29 cellular contexts compared by ENCODE assay signal in the genomic region with DNA sequence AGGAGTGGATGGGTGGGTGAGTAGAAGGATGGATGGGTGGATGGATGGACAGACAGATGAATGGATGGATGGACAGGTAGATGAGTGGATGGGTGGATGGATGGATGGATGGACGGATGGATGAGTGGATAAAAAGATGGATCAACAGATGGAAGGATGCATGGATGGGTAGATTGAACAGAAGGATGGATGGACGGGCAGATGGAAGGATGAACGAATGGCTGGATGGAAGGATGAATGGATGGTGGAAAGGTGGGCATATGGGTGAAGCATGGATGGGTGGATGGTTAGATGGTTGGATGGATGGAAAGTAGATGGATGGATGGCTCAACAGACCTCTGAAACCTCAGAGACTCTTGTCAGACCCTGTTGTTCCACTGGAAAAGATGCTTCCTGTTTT. TPM values are rescaled to one million over a fixed set of nuclear protein-coding genes. Genes with fewer than 3 reads are reported as not detected.
"Had no signal": no experiment of that assay in that cellular context is flagged by ENCODE, and none has a peak within 500 bp of the region (broad histone marks: within the 10 kb centered on the region; RNA-seq: fewer than 3 reads in every experiment).

No MANE protein-coding gene starts in this region.

- H3K4me1 Mint-ChIP-seq: activated CD4-positive, alpha-beta memory T cell treated with anti-CD3 and anti-CD28 coated beads, Interleukin-2, amount 10 ng/mL, durations not matched to agents 7 days and 5 days; activated CD4-positive, alpha-beta T cell treated with anti-CD3 and anti-CD28 coated beads for 36 hours; activated CD4-positive, alpha-beta T cell treated with anti-CD3 and anti-CD28 coated beads, Interleukin-2, amount 10 ng/mL, durations not matched to agents 24 days and 14 days; activated CD8-positive, alpha-beta memory T cell treated with anti-CD3 and anti-CD28 coated beads, Interleukin-2, amount 10 ng/mL, durations not matched to agents 7 days and 5 days; activated naive CD4-positive, alpha-beta T cell treated with anti-CD3 and anti-CD28 coated beads, Interleukin-2, amount 10 ng/mL, durations not matched to agents 7 days and 5 days; endodermal cell had no signal

- H3K4me3 Mint-ChIP-seq: activated CD4-positive, alpha-beta memory T cell treated with anti-CD3 and anti-CD28 coated beads, Interleukin-2, amount 10 ng/mL, durations not matched to agents 7 days and 5 days; activated CD4-positive, alpha-beta T cell treated with anti-CD3 and anti-CD28 coated beads for 36 hours; activated CD4-positive, alpha-beta T cell treated with anti-CD3 and anti-CD28 coated beads, Interleukin-2, amount 10 ng/mL, durations not matched to agents 24 days and 14 days; activated CD8-positive, alpha-beta memory T cell treated with anti-CD3 and anti-CD28 coated beads, Interleukin-2, amount 10 ng/mL, durations not matched to agents 7 days and 5 days; activated naive CD4-positive, alpha-beta T cell treated with anti-CD3 and anti-CD28 coated beads, Interleukin-2, amount 10 ng/mL, durations not matched to agents 7 days and 5 days; activated naive CD8-positive, alpha-beta T cell treated with anti-CD3 and anti-CD28 coated beads, Interleukin-2, amount 10 ng/mL, durations not matched to agents 7 days and 5 days; brain; central memory CD8-positive, alpha-beta T cell; endodermal cell had no signal

- H3K27ac Mint-ChIP-seq: activated CD4-positive, alpha-beta memory T cell treated with anti-CD3 and anti-CD28 coated beads, Interleukin-2, amount 10 ng/mL, durations not matched to agents 7 days and 5 days; activated CD4-positive, alpha-beta T cell treated with anti-CD3 and anti-CD28 coated beads for 36 hours; activated CD4-positive, alpha-beta T cell treated with anti-CD3 and anti-CD28 coated beads, Interleukin-2, amount 10 ng/mL, durations not matched to agents 24 days and 14 days; activated CD8-positive, alpha-beta memory T cell treated with anti-CD3 and anti-CD28 coated beads, Interleukin-2, amount 10 ng/mL, durations not matched to agents 7 days and 5 days; activated naive CD4-positive, alpha-beta T cell treated with anti-CD3 and anti-CD28 coated beads, Interleukin-2, amount 10 ng/mL, durations not matched to agents 7 days and 5 days; activated naive CD4-positive, alpha-beta T cell treated with anti-CD3 and anti-CD28 coated beads, Interleukin-2, amount 50 U/mL, for 72 hours; brain; endodermal cell had no signal

- H3K4me3 ChIP-seq: ascending aorta, breast epithelium, colonic mucosa, esophagus muscularis mucosa, gastrocnemius medialis, heart right ventricle had no signal

- H3K9me3 Mint-ChIP-seq: activated CD4-positive, alpha-beta memory T cell treated with anti-CD3 and anti-CD28 coated beads, Interleukin-2, amount 10 ng/mL, durations not matched to agents 7 days and 5 days; activated CD4-positive, alpha-beta T cell treated with anti-CD3 and anti-CD28 coated beads, Interleukin-2, amount 10 ng/mL, durations not matched to agents 24 days and 14 days; activated naive CD4-positive, alpha-beta T cell treated with anti-CD3 and anti-CD28 coated beads, Interleukin-2, amount 10 ng/mL, durations not matched to agents 7 days and 5 days; activated naive CD4-positive, alpha-beta T cell treated with anti-CD3 and anti-CD28 coated beads, Interleukin-2, amount 50 U/mL, for 72 hours; activated naive CD8-positive, alpha-beta T cell treated with anti-CD3 and anti-CD28 coated beads, Interleukin-2, amount 10 ng/mL, durations not matched to agents 7 days and 5 days; central memory CD8-positive, alpha-beta T cell; endodermal cell had no signal

- H3K27me3 ChIP-seq: ascending aorta, breast epithelium, colonic mucosa, foreskin keratinocyte had no signal

- H3K36me3 ChIP-seq: ascending aorta, breast epithelium, colonic mucosa, esophagus muscularis mucosa, gastrocnemius medialis, heart right ventricle had no signal

- H3K9me3 ChIP-seq: ascending aorta, breast epithelium, colonic mucosa, esophagus muscularis mucosa, gastrocnemius medialis, heart right ventricle had no signal

- H3K27ac ChIP-seq: ascending aorta, colonic mucosa, esophagus muscularis mucosa, foreskin keratinocyte, gastrocnemius medialis had no signal

- H3K36me3 Mint-ChIP-seq: activated CD8-positive, alpha-beta memory T cell treated with anti-CD3 and anti-CD28 coated beads, Interleukin-2, amount 10 ng/mL, durations not matched to agents 7 days and 5 days; activated naive CD4-positive, alpha-beta T cell treated with anti-CD3 and anti-CD28 coated beads, Interleukin-2, amount 10 ng/mL, durations not matched to agents 7 days and 5 days; activated naive CD4-positive, alpha-beta T cell treated with anti-CD3 and anti-CD28 coated beads, Interleukin-2, amount 50 U/mL, for 72 hours; activated naive CD8-positive, alpha-beta T cell treated with anti-CD3 and anti-CD28 coated beads, Interleukin-2, amount 10 ng/mL, durations not matched to agents 7 days and 5 days; brain had no signal

- DNase-seq: activated CD4-positive, alpha-beta memory T cell treated with anti-CD3 and anti-CD28 coated beads, Interleukin-2, amount 10 ng/mL, durations not matched to agents 7 days and 5 days; activated CD4-positive, alpha-beta T cell treated with anti-CD3 and anti-CD28 coated beads for 36 hours; activated CD4-positive, alpha-beta T cell treated with anti-CD3 and anti-CD28 coated beads, Interleukin-2, amount 10 ng/mL, durations not matched to agents 24 days and 14 days; activated CD4-positive, CD25-positive, alpha-beta regulatory T cell; activated CD4-positive, CD25-positive, alpha-beta regulatory T cell treated with anti-CD3 and anti-CD28 coated beads, Interleukin-2, amount 50 U/mL, for 72 hours; activated CD8-positive, alpha-beta memory T cell treated with anti-CD3 and anti-CD28 coated beads, Interleukin-2, amount 10 ng/mL, durations not matched to agents 7 days and 5 days; activated CD8-positive, alpha-beta memory T cell treated with anti-CD3 and anti-CD28 coated beads, Interleukin-2, amount 50 U/mL, for 4 hours; activated gamma-delta T cell; activated naive CD4-positive, alpha-beta T cell; activated naive CD4-positive, alpha-beta T cell treated with anti-CD3 and anti-CD28 coated beads, Interleukin-2, amount 10 ng/mL, durations not matched to agents 7 days and 5 days; activated T-cell treated with anti-CD3 and anti-CD28 coated beads, Interleukin-2, amount 50 U/mL, for 48 hours; colonic mucosa; effector CD8-positive, alpha-beta T cell; erythroblast; foreskin keratinocyte; gastrocnemius medialis; T-helper 2 cell had no signal

- H3K4me1 ChIP-seq: ascending aorta, breast epithelium, colonic mucosa, foreskin keratinocyte, gastrocnemius medialis had no signal

- ATAC-seq: activated CD4-positive, alpha-beta T cell treated with anti-CD3 and anti-CD28 coated beads for 36 hours; activated CD8-positive, alpha-beta memory T cell treated with anti-CD3 and anti-CD28 coated beads, Interleukin-2, amount 10 ng/mL, durations not matched to agents 7 days and 5 days; activated naive CD4-positive, alpha-beta T cell treated with anti-CD3 and anti-CD28 coated beads, Interleukin-2, amount 50 U/mL, for 72 hours; foreskin keratinocyte; gastrocnemius medialis had no signal

- H3K27me3 Mint-ChIP-seq: activated CD4-positive, alpha-beta memory T cell treated with anti-CD3 and anti-CD28 coated beads, Interleukin-2, amount 10 ng/mL, durations not matched to agents 7 days and 5 days; activated CD8-positive, alpha-beta memory T cell treated with anti-CD3 and anti-CD28 coated beads, Interleukin-2, amount 10 ng/mL, durations not matched to agents 7 days and 5 days; activated naive CD8-positive, alpha-beta T cell treated with anti-CD3 and anti-CD28 coated beads, Interleukin-2, amount 10 ng/mL, durations not matched to agents 7 days and 5 days; central memory CD8-positive, alpha-beta T cell had no signal

RNA-seq across cellular contexts. Expression of gene SCGB3A1, which starts 48.0 kb away (rescaled TPM):
- total RNA-seq: activated CD4-positive, alpha-beta memory T cell treated with anti-CD3 and anti-CD28 coated beads, Interleukin-2, amount 10 ng/mL, durations not matched to agents 7 days and 5 days; activated CD4-positive, alpha-beta T cell treated with anti-CD3 and anti-CD28 coated beads for 36 hours; activated CD4-positive, alpha-beta T cell treated with anti-CD3 and anti-CD28 coated beads, Interleukin-2, amount 10 ng/mL, durations not matched to agents 24 days and 14 days; activated CD8-positive, alpha-beta memory T cell treated with anti-CD3 and anti-CD28 coated beads, Interleukin-2, amount 10 ng/mL, durations not matched to agents 7 days and 5 days; activated naive CD4-positive, alpha-beta T cell treated with anti-CD3 and anti-CD28 coated beads, Interleukin-2, amount 50 U/mL, for 72 hours; ascending aorta; cardiac septum; foreskin keratinocyte; gastrocnemius medialis; glomerular endothelial cell; T-helper 1 cell treated with Interleukin-12 subunit alpha and Interleukin-12 subunit beta and Interleukin-4 antibody, amounts not matched to agents 30 ng/mL and 1 ng/mL, for 36 hours had no signal
